In genomic region chr6:145071836-145072235, GRCh38 we compare ENCODE assay signal across 17 cellular contexts.
DNase-seq lines count a peak whose midpoint lies in the region; ATAC-seq and TF ChIP-seq lines count a peak whose summit lies in the region.
"Had no signal": no experiment of that assay in that cellular context is flagged by ENCODE, and none has a peak within 500 bp of the region (broad histone marks: within the 10 kb centered on the region; RNA-seq: fewer than 3 reads in every experiment).

No MANE protein-coding gene starts in this region.

- CTCF ChIA-PET in MCF 10A (lab: Yijun Ruan, JAX) = interaction anchor here (1.1 kb wide), 1 partner anchor 52 kb away, joined by 3 read pairs; no protein-coding TSS in a partner anchor

- H3K9me3 Mint-ChIP-seq in MCF 10A (ENCODE audit: unreplicated experiment) = peaks cover 14% of the 10 kb centered on the region
- no peaks in the 10 kb centered on the region for H3K9me3 Mint-ChIP-seq in activated CD4-positive, alpha-beta T cell treated with anti-CD3 and anti-CD28 coated beads, Interleukin-2, amount 10 ng/mL, durations not matched to agents 24 days and 14 days
- H3K9me3 Mint-ChIP-seq: activated naive CD4-positive, alpha-beta T cell treated with anti-CD3 and anti-CD28 coated beads, Interleukin-2, amount 50 U/mL, for 24 hours; central memory CD8-positive, alpha-beta T cell; stimulated activated naive CD8-positive, alpha-beta T cell treated with anti-CD3 and anti-CD28 coated beads, Interleukin-15, amount 100 ng/mL, for 72 hours had no signal

- TF ChIP-seq CTCF in MCF 10A (IDR thresholded peaks at IDR 0.05; ENCODE audit: unreplicated experiment) (no peak), breast epithelium (IDR thresholded peaks at IDR 0.05) (no peak), foreskin keratinocyte (conservative IDR thresholded peaks at IDR 0.05) (no peak)

- H3K4me1 Mint-ChIP-seq in MCF 10A (ENCODE audit: insufficient read depth, unreplicated experiment) = peaks cover 6% of the 10 kb centered on the region
- H3K4me1 Mint-ChIP-seq in activated CD4-positive, alpha-beta T cell treated with anti-CD3 and anti-CD28 coated beads, Interleukin-2, amount 10 ng/mL, durations not matched to agents 24 days and 14 days = no peaks in the 10 kb centered on the region
- H3K4me1 Mint-ChIP-seq: activated naive CD4-positive, alpha-beta T cell treated with anti-CD3 and anti-CD28 coated beads, Interleukin-2, amount 50 U/mL, for 24 hours; central memory CD8-positive, alpha-beta T cell; stimulated activated naive CD8-positive, alpha-beta T cell treated with anti-CD3 and anti-CD28 coated beads, Interleukin-15, amount 100 ng/mL, for 72 hours had no signal

- H3K4me3 ChIP-seq in breast epithelium = no peak overlapping the region

- BruUV-seq in MCF 10A (replicated peaks; lab: Mats Ljungman, UMichigan) = no TSS peak

- no peaks in the 10 kb centered on the region for H3K4me1 ChIP-seq in breast epithelium
- peaks cover 9% of the 10 kb centered on the region for H3K4me1 ChIP-seq in foreskin keratinocyte
- H3K4me1 ChIP-seq: parathyroid adenoma had no signal

- no peaks in the 10 kb centered on the region for H3K36me3 Mint-ChIP-seq in MCF 10A (ENCODE audit: insufficient read depth, unreplicated experiment)
- no peaks in the 10 kb centered on the region for H3K36me3 Mint-ChIP-seq in activated CD4-positive, alpha-beta T cell treated with anti-CD3 and anti-CD28 coated beads, Interleukin-2, amount 10 ng/mL, durations not matched to agents 24 days and 14 days (ENCODE audit: low read depth)
- H3K36me3 Mint-ChIP-seq: activated naive CD4-positive, alpha-beta T cell treated with anti-CD3 and anti-CD28 coated beads, Interleukin-2, amount 50 U/mL, for 24 hours had no signal

- no peak overlapping the region for H3K4me3 Mint-ChIP-seq in MCF 10A (ENCODE audit: unreplicated experiment)
- no peak overlapping the region for H3K4me3 Mint-ChIP-seq in activated CD4-positive, alpha-beta T cell treated with anti-CD3 and anti-CD28 coated beads, Interleukin-2, amount 10 ng/mL, durations not matched to agents 24 days and 14 days
- H3K4me3 Mint-ChIP-seq: activated naive CD4-positive, alpha-beta T cell treated with anti-CD3 and anti-CD28 coated beads, Interleukin-2, amount 50 U/mL, for 24 hours; central memory CD8-positive, alpha-beta T cell; stimulated activated naive CD8-positive, alpha-beta T cell treated with anti-CD3 and anti-CD28 coated beads, Interleukin-15, amount 100 ng/mL, for 72 hours had no signal

- intact Hi-C loops in MCF 10A (cut with micrococcal nuclease) (no loop called here), breast epithelium (cut with DNase I; ENCODE audit: low total_unique reads) (no loop called here)
- intact Hi-C loops in activated CD4-positive, alpha-beta T cell treated with anti-CD3 and anti-CD28 coated beads, Interleukin-2, amount 10 ng/mL, durations not matched to agents 24 days and 14 days (cut with micrococcal nuclease) = no loop called here

- H3K27ac Mint-ChIP-seq in MCF 10A (ENCODE audit: low read depth, unreplicated experiment) = no peak overlapping the region
- H3K27ac Mint-ChIP-seq in activated CD4-positive, alpha-beta T cell treated with anti-CD3 and anti-CD28 coated beads, Interleukin-2, amount 10 ng/mL, durations not matched to agents 24 days and 14 days = no peak overlapping the region
- H3K27ac Mint-ChIP-seq: activated naive CD4-positive, alpha-beta T cell treated with anti-CD3 and anti-CD28 coated beads, Interleukin-2, amount 50 U/mL, for 24 hours; stimulated activated naive CD8-positive, alpha-beta T cell treated with anti-CD3 and anti-CD28 coated beads, Interleukin-15, amount 100 ng/mL, for 72 hours had no signal

- no peak for TF ChIP-seq POLR2A in breast epithelium (IDR thresholded peaks at IDR 0.05)

- H3K27me3 Mint-ChIP-seq in MCF 10A (ENCODE audit: insufficient read depth, unreplicated experiment) = no peaks in the 10 kb centered on the region
- peaks cover 4% of the 10 kb centered on the region for H3K27me3 Mint-ChIP-seq in activated CD4-positive, alpha-beta T cell treated with anti-CD3 and anti-CD28 coated beads, Interleukin-2, amount 10 ng/mL, durations not matched to agents 24 days and 14 days

- H3K27me3 ChIP-seq in breast epithelium (no peaks in the 10 kb centered on the region), foreskin keratinocyte (peaks cover 6% of the 10 kb centered on the region)

- POLR2A ChIA-PET in MCF 10A (lab: Yijun Ruan, JAX) = no interaction called here

- H3K27ac ChIP-seq in breast epithelium (no peak overlapping the region), foreskin keratinocyte (no peak overlapping the region)
- H3K27ac ChIP-seq: parathyroid adenoma had no signal

- peaks cover 0 to 5% of the 10 kb centered on the region in 2 donors for H3K9me3 ChIP-seq in breast epithelium

- ATAC-seq in foreskin keratinocyte (peak; percentile 84), HG02798 (IDR thresholded peaks at IDR 0.05; ENCODE audit: poor library complexity, unreplicated experiment) (no peak), left lobe of liver (no peak)
- ATAC-seq: stimulated activated naive CD8-positive, alpha-beta T cell treated with anti-CD3 and anti-CD28 coated beads, Interleukin-15, amount 100 ng/mL, for 72 hours had no signal

- no peaks in the 10 kb centered on the region for H3K36me3 ChIP-seq in breast epithelium

- DNase-seq in MCF 10A (ENCODE audit: unreplicated experiment) (peak; percentile 59), breast epithelium (ENCODE audit: low spot score in 2 of 2) (no peak), amniotic stem cell (lab: John Stamatoyannopoulos, UW) (peak; percentile 8), foreskin keratinocyte (peak; percentile 64 to 85), left lobe of liver (ENCODE audit: low spot score) (no peak)
- DNase-seq in activated naive CD4-positive, alpha-beta T cell treated with anti-CD3 and anti-CD28 coated beads, Interleukin-2, amount 50 U/mL, for 16 hours = no peak
- DNase-seq in activated CD4-positive, alpha-beta T cell treated with anti-CD3 and anti-CD28 coated beads, Interleukin-2, amount 10 ng/mL, durations not matched to agents 24 days and 14 days = no peak
- DNase-seq: activated CD4-positive, CD25-positive, alpha-beta regulatory T cell; COR-L47; NCI-H1930; NCI-H526; OCI-M1; stimulated activated naive CD8-positive, alpha-beta T cell treated with anti-CD3 and anti-CD28 coated beads, Interleukin-15, amount 100 ng/mL, for 72 hours had no signal

Comparison
In these comparisons a context has a peak if more than half of its experiments do, and no peak if none do; other contexts are left out.
1. DNase-seq: peak in MCF 10A (single experiment), amniotic stem cell (single experiment) and foreskin keratinocyte (2 of 2); none in breast epithelium (0 of 2), activated naive CD4-positive, alpha-beta T cell treated with anti-CD3 and anti-CD28 coated beads, Interleukin-2, amount 50 U/mL, for 16 hours (single experiment), left lobe of liver (single experiment) and activated CD4-positive, alpha-beta T cell treated with anti-CD3 and anti-CD28 coated beads, Interleukin-2, amount 10 ng/mL, durations not matched to agents 24 days and 14 days (single experiment).